Comparison of ENCODE assay signal across 5 cellular contexts in genomic region chr1:7135463-7135862, GRCh38.
"Had no signal": no experiment of that assay in that cellular context is flagged by ENCODE, and none has a peak within 500 bp of the region (broad histone marks: within the 10 kb centered on the region; RNA-seq: fewer than 3 reads in every experiment).

No MANE protein-coding gene starts in this region.

- H3K4me1 ChIP-seq: HAP-1 had no signal

- H3K36me3 ChIP-seq: HAP-1 had no signal

- H3K9ac ChIP-seq: KMS-11 had no signal

- H3K27ac ChIP-seq: KMS-11 had no signal

- H3K4me3 Mint-ChIP-seq: GM23338 had no signal

- H3K9me3 ChIP-seq: HAP-1 had no signal

- H3K4me2 ChIP-seq: GM23338, KMS-11 had no signal

- DNase-seq: KBM-7 had no signal

- H3K9me3 Mint-ChIP-seq: GM23338 had no signal

- H3K4me3 ChIP-seq: GM23338, HAP-1 had no signal

- ATAC-seq: GM23338, HCT116 had no signal

- H2AFZ ChIP-seq: GM23338 had no signal
